ENCODE assay signal across 15 cellular contexts in the genomic region with DNA sequence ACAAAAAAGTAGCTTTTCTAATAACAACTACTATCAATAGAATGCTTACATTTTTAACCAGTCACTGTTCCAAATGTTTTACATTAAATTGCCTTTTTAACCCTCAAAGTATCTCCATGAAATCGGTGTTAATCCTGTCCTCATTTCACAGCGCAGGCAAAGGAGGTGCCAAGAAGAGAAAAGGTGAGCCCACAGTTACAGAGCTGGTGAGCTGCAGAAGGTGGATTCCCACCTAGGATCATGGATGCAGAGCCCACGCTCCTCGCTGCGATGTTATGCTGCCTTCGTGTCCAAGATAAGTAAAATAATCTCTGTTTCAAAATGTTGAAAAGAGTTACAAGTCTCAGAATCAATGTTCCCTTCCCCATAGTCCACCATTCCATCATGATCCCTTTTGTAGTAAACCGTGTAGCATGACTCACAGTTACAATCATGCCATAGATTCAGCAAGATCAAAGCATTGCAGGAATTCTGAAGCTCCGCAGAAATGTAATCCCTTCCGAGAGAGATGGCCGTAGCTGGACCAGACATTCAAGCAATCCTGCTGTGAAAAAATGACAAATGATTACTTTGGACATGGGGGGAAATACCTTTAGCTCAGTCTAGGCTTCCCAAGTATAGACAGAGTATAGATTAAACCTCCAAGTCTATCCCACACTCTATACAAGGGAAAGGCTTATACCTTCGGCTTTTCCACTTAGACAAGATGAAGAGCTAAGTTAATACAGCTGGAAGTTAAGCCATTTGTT.
DNase-seq lines count a peak whose midpoint lies in the region; TF ChIP-seq lines count a peak whose summit lies in the region.
"Had no signal": no experiment of that assay in that cellular context is flagged by ENCODE, and none has a peak within 500 bp of the region (broad histone marks: within the 10 kb centered on the region; RNA-seq: fewer than 3 reads in every experiment).

No MANE protein-coding gene starts in this region.

- no peaks in the 10 kb centered on the region for H3F3A ChIP-seq in neural progenitor cell (ENCODE audit: low read depth)

- intact Hi-C loops in Caco-2 (cut with micrococcal nuclease; ENCODE audit: unreplicated experiment): loop anchor here (2.0 kb wide), 1 partner anchor 22 kb away; no protein-coding TSS in a partner anchor

- H3K4me2 ChIP-seq in neural progenitor cell: no peak overlapping the region

- no peaks in the 10 kb centered on the region for H3K36me3 Mint-ChIP-seq in Caco-2 (ENCODE audit: insufficient read depth, unreplicated experiment)
- peaks cover 2% of the 10 kb centered on the region for H3K36me3 Mint-ChIP-seq in neural progenitor cell
- H3K36me3 Mint-ChIP-seq: CD4-positive, CD25-positive, alpha-beta regulatory T cell had no signal

- H3K27ac ChIP-seq in neural progenitor cell: no peak overlapping the region
- H3K27ac ChIP-seq: left ventricle myocardium inferior, stomach had no signal

- TF ChIP-seq CTCF in Caco-2 (IDR thresholded peaks at IDR 0.05; ENCODE audit: insufficient read depth in 1 of 2, low read depth in 1 of 2, low read length in 1 of 2, severe bottlenecking in 1 of 2, unreplicated experiment in 1 of 2) (no peak), choroid plexus epithelial cell (conservative IDR thresholded peaks at IDR 0.05; ENCODE audit: low read depth, low read length) (no peak), neural progenitor cell (IDR thresholded peaks at IDR 0.05) (no peak)

- H3K9ac ChIP-seq in neural progenitor cell: no peak overlapping the region

- CTCF ChIA-PET in Caco-2 (lab: Charles Lee): no interaction called here

- H3K9me3 Mint-ChIP-seq in Caco-2 (ENCODE audit: unreplicated experiment) (no peaks in the 10 kb centered on the region), neural progenitor cell (peaks cover 3% of the 10 kb centered on the region)
- H3K9me3 Mint-ChIP-seq: nephron progenitor cell had no signal

- DNase-seq in Caco-2 (peak; percentile 55 to 59), NCI-H82 (lab: John Stamatoyannopoulos, UW) (peak; percentile 86), choroid plexus epithelial cell (ENCODE audit: low read depth) (peak; percentile 85), neural progenitor cell (ENCODE audit: low spot score) (no peak), GM19238 (ENCODE audit: insufficient read length, low spot score) (no peak), UCSD-AML1 (lab: John Stamatoyannopoulos, UW; ENCODE audit: unreplicated experiment) (no peak), dermis blood vessel endothelial cell (no peak), NCI-H2081 treated with DMSO at 0.1 percent for 48 hours (lab: John Stamatoyannopoulos, UW) (no peak)
- DNase-seq: activated CD4-positive, alpha-beta T cell treated with anti-CD3 and anti-CD28 coated beads, Interleukin-2, amount 10 ng/mL, durations not matched to agents 24 days and 14 days; CD4-positive, CD25-positive, alpha-beta regulatory T cell; left ventricle myocardium inferior; NCI-H1436 treated with DMSO at 0.1 percent for 48 hours; NCI-H510A; nephron progenitor cell; stomach had no signal

- H3K27me3 ChIP-seq in Caco-2 (replicated peaks; ENCODE audit: control insufficient read depth, insufficient read depth, low read length) (no peaks in the 10 kb centered on the region), neural progenitor cell (no peaks in the 10 kb centered on the region)
- H3K27me3 ChIP-seq: stomach had no signal

- H3K27me3 Mint-ChIP-seq in Caco-2 (ENCODE audit: insufficient read depth, unreplicated experiment): peaks cover under 1% of the 10 kb centered on the region
- no peaks in the 10 kb centered on the region for H3K27me3 Mint-ChIP-seq in neural progenitor cell (ENCODE audit: insufficient read depth, low read depth)
- H3K27me3 Mint-ChIP-seq: CD4-positive, CD25-positive, alpha-beta regulatory T cell had no signal

- H3K4me1 Mint-ChIP-seq in Caco-2 (ENCODE audit: low read depth, unreplicated experiment) (peaks cover 11% of the 10 kb centered on the region), neural progenitor cell (peaks cover 25% of the 10 kb centered on the region)
- H3K4me1 Mint-ChIP-seq: activated CD4-positive, alpha-beta T cell treated with anti-CD3 and anti-CD28 coated beads, Interleukin-2, amount 10 ng/mL, durations not matched to agents 24 days and 14 days; CD4-positive, CD25-positive, alpha-beta regulatory T cell had no signal

- H3K4me1 ChIP-seq in Caco-2: peaks cover 19% of the 10 kb centered on the region
- peaks cover 3% of the 10 kb centered on the region for H3K4me1 ChIP-seq in neural progenitor cell
- H3K4me1 ChIP-seq: left ventricle myocardium inferior, stomach had no signal

- H4K20me1 ChIP-seq in neural progenitor cell (ENCODE audit: low read depth): no peaks in the 10 kb centered on the region

- BruUV-seq in Caco-2 (replicated peaks; lab: Mats Ljungman, UMichigan): no TSS peak

- H2AFZ ChIP-seq in neural progenitor cell (replicated peaks): no peak overlapping the region

- H3K9me3 ChIP-seq in Caco-2 (no peaks in the 10 kb centered on the region), neural progenitor cell (ENCODE audit: low read depth) (no peaks in the 10 kb centered on the region)
- H3K9me3 ChIP-seq: left ventricle myocardium inferior, stomach had no signal

- H3K36me3 ChIP-seq in Caco-2 (ENCODE audit: control insufficient read depth, insufficient read depth, low read length) (no peaks in the 10 kb centered on the region), neural progenitor cell (no peaks in the 10 kb centered on the region)
- H3K36me3 ChIP-seq: left ventricle myocardium inferior, stomach had no signal

- H3K4me3 ChIP-seq in Caco-2 (ENCODE audit: low read depth, low read length) (no peak overlapping the region), choroid plexus epithelial cell (ENCODE audit: low read depth, low read length) (no peak overlapping the region), neural progenitor cell (no peak overlapping the region)
- H3K4me3 ChIP-seq: left ventricle myocardium inferior, stomach had no signal

- peak overlapping the region; percentile 86 for H3K27ac Mint-ChIP-seq in Caco-2 (ENCODE audit: unreplicated experiment)
- H3K27ac Mint-ChIP-seq in neural progenitor cell: peak overlapping the region; percentile 73
- H3K27ac Mint-ChIP-seq: activated CD4-positive, alpha-beta T cell treated with anti-CD3 and anti-CD28 coated beads, Interleukin-2, amount 10 ng/mL, durations not matched to agents 24 days and 14 days; CD4-positive, CD25-positive, alpha-beta regulatory T cell; nephron progenitor cell had no signal

- H3K4me3 Mint-ChIP-seq in Caco-2 (ENCODE audit: unreplicated experiment) (peak overlapping the region; percentile 70), neural progenitor cell (no peak overlapping the region)
- H3K4me3 Mint-ChIP-seq: activated CD4-positive, alpha-beta T cell treated with anti-CD3 and anti-CD28 coated beads, Interleukin-2, amount 10 ng/mL, durations not matched to agents 24 days and 14 days; CD4-positive, CD25-positive, alpha-beta regulatory T cell; nephron progenitor cell had no signal

- no peaks in the 10 kb centered on the region for H3K79me2 ChIP-seq in neural progenitor cell (ENCODE audit: low read depth)

- POLR2A ChIA-PET in Caco-2 (lab: Charles Lee): no interaction called here

Comparison
In these comparisons a context has a peak if more than half of its experiments do, and no peak if none do; other contexts are left out.
1. DNase-seq: peak in Caco-2 (2 of 2), NCI-H82 (single experiment) and choroid plexus epithelial cell (single experiment); none in neural progenitor cell (single experiment), GM19238 (single experiment), UCSD-AML1 (single experiment), dermis blood vessel endothelial cell (single experiment) and NCI-H2081 treated with DMSO at 0.1 percent for 48 hours (single experiment).